20 cellular contexts compared by ENCODE assay signal in the genomic region with DNA sequence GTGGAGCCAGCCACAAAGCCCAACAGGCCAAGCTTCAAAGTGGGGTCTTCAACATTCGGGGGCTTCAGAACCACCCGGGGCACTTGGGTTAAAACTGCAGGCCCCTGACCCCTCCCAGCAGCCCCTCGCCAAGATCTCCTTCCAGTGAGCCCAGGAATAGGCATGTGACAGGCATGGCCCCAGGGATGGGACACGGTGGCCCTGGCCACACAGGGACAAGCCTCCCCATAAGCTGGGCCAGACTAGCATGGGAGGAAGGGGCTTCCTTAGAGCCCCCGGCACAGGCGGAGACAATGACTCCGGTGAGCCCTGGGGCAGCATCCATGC. TPM values are rescaled to one million over a fixed set of nuclear protein-coding genes. Genes with fewer than 3 reads are reported as not detected.
DNase-seq lines count a peak whose midpoint lies in the region; ATAC-seq and TF ChIP-seq lines count a peak whose summit lies in the region.
"Had no signal": no experiment of that assay in that cellular context is flagged by ENCODE, and none has a peak within 500 bp of the region (broad histone marks: within the 10 kb centered on the region; RNA-seq: fewer than 3 reads in every experiment).

No MANE protein-coding gene starts in this region.

- H3K4ac ChIP-seq in neuronal stem cell (ENCODE audit: low read length) = no peak overlapping the region

- H3K18ac ChIP-seq in neuronal stem cell (ENCODE audit: low read length) = peak overlapping the region; percentile 48

- no peak overlapping the region for H2BK15ac ChIP-seq in neuronal stem cell (ENCODE audit: low read length)

- H3K4me3 ChIP-seq in dorsolateral prefrontal cortex = no peak overlapping the region
- no peak overlapping the region for H3K4me3 ChIP-seq in neuronal stem cell (ENCODE audit: low read length in 2 of 2)
- no peak overlapping the region for H3K4me3 ChIP-seq in vagina
- no peak overlapping the region for H3K4me3 ChIP-seq in tibial nerve

- ATAC-seq in left ventricle myocardium superior = no peak
- no peak for ATAC-seq in GM18861 (IDR thresholded peaks at IDR 0.05; ENCODE audit: unreplicated experiment)
- no peak for ATAC-seq in esophagus mucosa
- ATAC-seq: HCT116 had no signal

- H3K36me3 ChIP-seq in neuronal stem cell (replicated peaks in 1 of 2; ENCODE audit: control insufficient read depth in 2 of 2, insufficient read depth in 2 of 2, low read length in 2 of 2) (peaks cover 4 to 10% of the 10 kb centered on the region in 2 donors), vagina (no peaks in the 10 kb centered on the region), tibial nerve (peaks cover 0 to 92% (median 0%) of the 10 kb centered on the region in 3 donors)

- H3K4me1 ChIP-seq in neuronal stem cell (ENCODE audit: control insufficient read depth in 2 of 2, insufficient read depth in 1 of 2, low read depth in 1 of 2, low read length in 2 of 2) (peaks cover 0 to 8% of the 10 kb centered on the region in 2 donors), vagina (peaks cover 10% of the 10 kb centered on the region), tibial nerve (peaks cover 0 to 35% (median 6%) of the 10 kb centered on the region in 4 donors)

- no peak overlapping the region for H4K91ac ChIP-seq in neuronal stem cell (ENCODE audit: low read depth, low read length, poor library complexity)

- no peak overlapping the region for H3K23ac ChIP-seq in neuronal stem cell (ENCODE audit: low read depth, low read length, poor library complexity)

- H2BK12ac ChIP-seq in neuronal stem cell (ENCODE audit: low read length) = no peak overlapping the region

- H3K27me3 ChIP-seq in dorsolateral prefrontal cortex (no peaks in the 10 kb centered on the region), neuronal stem cell (ENCODE audit: control insufficient read depth in 3 of 3, insufficient read depth in 3 of 3, low read depth in 1 of 3, low read length in 3 of 3) (no peaks in the 10 kb centered on the region), vagina (no peaks in the 10 kb centered on the region), tibial nerve (no peaks in the 10 kb centered on the region)

- no peak overlapping the region for H3K14ac ChIP-seq in neuronal stem cell (ENCODE audit: low read length)

- no peak overlapping the region for H4K8ac ChIP-seq in neuronal stem cell (ENCODE audit: low read depth, low read length)

- H3K9me3 ChIP-seq in neuronal stem cell (replicated peaks in 1 of 2; ENCODE audit: control insufficient read depth in 2 of 2, insufficient read depth in 1 of 2, low read depth in 1 of 2, low read length in 2 of 2) (peaks cover 0 to 4% of the 10 kb centered on the region in 2 donors), vagina (no peaks in the 10 kb centered on the region), tibial nerve (no peaks in the 10 kb centered on the region)

- intact Hi-C loops in left ventricle myocardium superior (cut with micrococcal nuclease) (no loop called here), cardiac septum (cut with DNase I) (no loop called here), dorsolateral prefrontal cortex (cut with DNase I) (loop anchor here (5.0 to 10.0 kb wide), 3 partner anchors 50 to 240 kb away; partner anchors contain the start of genes ERCC3 (in 2 of the 2) and BIN1 (in 1 of the 2)), vagina (cut with DNase I) (no loop called here)

- TF ChIP-seq CTCF in dorsolateral prefrontal cortex (IDR thresholded peaks at IDR 0.05 in 54 of 56, conservative IDR thresholded peaks at IDR 0.05 in 2 of 56; ENCODE audit: low read depth in 1 of 56, partially characterized antibody in 56 of 56) (peak in 2 of 56 donors; percentile 0 to 4), vagina (IDR thresholded peaks at IDR 0.05) (no peak), tibial nerve (IDR thresholded peaks at IDR 0.05) (no peak)

- no peak overlapping the region for H2BK5ac ChIP-seq in neuronal stem cell (ENCODE audit: low read length)

- no peak for TF ChIP-seq POLR2A in vagina (IDR thresholded peaks at IDR 0.05)
- TF ChIP-seq POLR2A in tibial nerve (IDR thresholded peaks at IDR 0.05) = no peak

- H3K27ac ChIP-seq in dorsolateral prefrontal cortex (peak overlapping the region in 56 of 59 donors; percentile 9 to 98 (median 81)), neuronal stem cell (replicated peaks; ENCODE audit: low read length) (no peak overlapping the region), vagina (peak overlapping the region; percentile 17), tibial nerve (peak overlapping the region in 2 of 4 donors; percentile 55 to 73)
- H3K27ac ChIP-seq: C4-2B, HL-60 had no signal

- no peak overlapping the region for H3K4me2 ChIP-seq in neuronal stem cell (ENCODE audit: insufficient read depth, low read length, poor library complexity, severe bottlenecking)

- WGBS in neuronal stem cell (ENCODE audit: extremely low coverage in 2 of 2, insufficient read length in 2 of 2, insufficient replicate concordance in 1 of 2), 2 donors = no CpG with 5 or more reads among the region's 7 CpGs
- 88% methylated on average over 3 to 7 of the region's 7 CpGs for WGBS in tibial nerve, 2 donors

- DNase-seq in left ventricle myocardium superior (peak; percentile 19), cardiac septum (ENCODE audit: low spot score) (no peak), dorsolateral prefrontal cortex (no peak), neuronal stem cell (ENCODE audit: low spot score) (no peak), vagina (ENCODE audit: extremely low spot score in 2 of 2) (no peak), tibial nerve (ENCODE audit: low spot score in 2 of 2) (no peak)
- DNase-seq: EL; KBM-7; MV-4-11; NCI-H1417 treated with DMSO at 0.1 percent for 48 hours; NCI-H2029; NCI-H2171; NCI-H446 treated with DMSO at 0.1 percent for 48 hours; NK-92 treated with Interleukin-12 subunit alpha and Interleukin-12 subunit beta, amount 100 ng/mL, for 24 hours; SHP77 treated with DMSO at 0.1 percent for 48 hours had no signal

- no peak overlapping the region for H3K9ac ChIP-seq in neuronal stem cell (ENCODE audit: low read depth, low read length, poor library complexity)

- no peak overlapping the region for H2AFZ ChIP-seq in neuronal stem cell (ENCODE audit: low read length)

- H3K79me1 ChIP-seq in neuronal stem cell (ENCODE audit: low read depth, low read length) = peaks cover 7% of the 10 kb centered on the region

- H2AK5ac ChIP-seq in neuronal stem cell (ENCODE audit: low read depth, low read length) = no peak overlapping the region

- TF ChIP-seq EP300 in tibial nerve (IDR thresholded peaks at IDR 0.05) = no peak

- no peak overlapping the region for H2BK120ac ChIP-seq in neuronal stem cell (ENCODE audit: low read depth, low read length)

RNA-seq across cellular contexts. Expression of gene BIN1, which starts 52.4 kb away (rescaled TPM):
- total RNA-seq in left ventricle myocardium superior (15.0 TPM), cardiac septum (14.0 TPM), dorsolateral prefrontal cortex (100 to 1,000 TPM; 151 to 703 (median 290) TPM), vagina (60.9 TPM), tibial nerve (100 to 1,000 TPM in 2 of 4 donors, 10 to 100 TPM in 2; 95.7 to 146 (median 98.8) TPM), esophagus mucosa (4.5 TPM)
- polyA plus RNA-seq in neuronal stem cell (2013, experiment 1 of 2) = 58.5 TPM
- polyA plus RNA-seq in neuronal stem cell (2013, experiment 2 of 2) = 59.1 TPM

Comparison
In these comparisons a context has a peak if more than half of its experiments do, and no peak if none do; other contexts are left out.
1. intact Hi-C loops: an anchor here in dorsolateral prefrontal cortex (5.0 to 10.0 kb wide); none called in left ventricle myocardium superior, cardiac septum and vagina.